Comparison of ENCODE assay signal across 15 cellular contexts in the genomic region with DNA sequence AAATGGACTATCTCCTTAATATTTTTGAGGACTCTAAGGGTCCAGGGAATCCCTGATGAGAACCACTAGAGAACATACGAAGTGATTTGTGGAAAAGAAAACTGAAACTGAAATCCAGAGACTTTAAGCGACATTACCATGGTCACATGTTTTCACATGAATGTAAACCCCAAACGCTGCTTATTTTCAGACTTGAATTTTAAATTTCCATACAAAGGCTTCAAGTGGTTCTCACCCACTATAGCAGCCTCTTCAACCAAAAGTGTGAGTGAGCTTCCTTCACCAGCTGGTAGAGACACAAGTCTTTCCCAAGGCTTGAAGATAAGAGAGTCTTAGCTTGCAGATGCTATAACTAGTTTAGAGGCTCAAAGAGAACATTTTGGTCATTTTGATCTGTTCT.
DNase-seq lines count a peak whose midpoint lies in the region; ATAC-seq, FAIRE-seq and TF ChIP-seq lines count a peak whose summit lies in the region.
"Had no signal": no experiment of that assay in that cellular context is flagged by ENCODE, and none has a peak within 500 bp of the region (broad histone marks: within the 10 kb centered on the region; RNA-seq: fewer than 3 reads in every experiment).

No MANE protein-coding gene starts in this region.

- peak overlapping the region; percentile 14 for H3K27ac Mint-ChIP-seq in activated naive CD8-positive, alpha-beta T cell
- no peak overlapping the region for H3K27ac Mint-ChIP-seq in activated naive CD8-positive, alpha-beta T cell treated with anti-CD3 and anti-CD28 coated beads for 36 hours
- no peak overlapping the region for H3K27ac Mint-ChIP-seq in stimulated activated naive CD8-positive, alpha-beta T cell treated with anti-CD3 and anti-CD28 coated beads, Interleukin-15, amount 100 ng/mL, for 72 hours
- H3K27ac Mint-ChIP-seq: progenitor cell of endocrine pancreas had no signal

- H2BK12ac ChIP-seq in neuronal stem cell (ENCODE audit: low read length), result no peak overlapping the region

- H3K4me1 ChIP-seq in GM12878 (ENCODE audit: control insufficient read depth, insufficient read depth, low read length) (no peaks in the 10 kb centered on the region), tibial artery (peaks cover 0 to 32% (median 11%) of the 10 kb centered on the region in 4 donors), neuronal stem cell (ENCODE audit: control insufficient read depth in 2 of 2, insufficient read depth in 1 of 2, low read depth in 1 of 2, low read length in 2 of 2) (peaks cover 18 to 23% of the 10 kb centered on the region in 2 donors)

- CTCF ChIA-PET in GM12878 (lab: Yijun Ruan, JAX), result no interaction called here

- H4K8ac ChIP-seq in neuronal stem cell (ENCODE audit: low read depth, low read length), result no peak overlapping the region

- no peak overlapping the region for H4K91ac ChIP-seq in neuronal stem cell (ENCODE audit: low read depth, low read length, poor library complexity)

- no peaks in the 10 kb centered on the region for H3K27me3 Mint-ChIP-seq in activated naive CD8-positive, alpha-beta T cell
- no peaks in the 10 kb centered on the region for H3K27me3 Mint-ChIP-seq in activated naive CD8-positive, alpha-beta T cell treated with anti-CD3 and anti-CD28 coated beads for 36 hours
- H3K27me3 Mint-ChIP-seq in stimulated activated naive CD8-positive, alpha-beta T cell treated with anti-CD3 and anti-CD28 coated beads, Interleukin-15, amount 100 ng/mL, for 72 hours, result no peaks in the 10 kb centered on the region
- H3K27me3 Mint-ChIP-seq: progenitor cell of endocrine pancreas had no signal

- no peaks in the 10 kb centered on the region for H4K20me1 ChIP-seq in GM12878 (ENCODE audit: control insufficient read depth, insufficient read depth)

- no peak overlapping the region for H2AK5ac ChIP-seq in neuronal stem cell (ENCODE audit: low read depth, low read length)

- H3K27ac ChIP-seq in GM12878 (ENCODE audit: control insufficient read depth, insufficient read depth), result no peak overlapping the region
- no peak overlapping the region for H3K27ac ChIP-seq in tibial artery
- H3K27ac ChIP-seq in neuronal stem cell (replicated peaks; ENCODE audit: low read length), result no peak overlapping the region
- H3K27ac ChIP-seq: SJSA1 had no signal

- BruUV-seq in GM12878 (replicated peaks; lab: Mats Ljungman, UMichigan), result no TSS peak

- no peak for TF ChIP-seq CTCF in GM12878 (IDR thresholded peaks at IDR 0.05 in 2 of 3, conservative IDR thresholded peaks at IDR 0.05 in 1 of 3; ENCODE audit: control insufficient read depth in 2 of 3, extremely low read depth in 1 of 3, insufficient read depth in 1 of 3, low read depth in 3 of 3, low read length in 3 of 3)
- TF ChIP-seq CTCF in tibial artery (IDR thresholded peaks at IDR 0.05), result no peak

- no peak for TF ChIP-seq RAD21 in GM12878 (IDR thresholded peaks at IDR 0.05; ENCODE audit: insufficient read depth, low read depth, low read length)

- H3K27me3 ChIP-seq in GM12878 (replicated peaks in 1 of 2; ENCODE audit: control insufficient read depth in 2 of 2, insufficient read depth in 2 of 2, low read length in 1 of 2), result peaks cover 1% of the 10 kb centered on the region in 2 experiments; a peak in 1 of 4 replicates
- no peaks in the 10 kb centered on the region for H3K27me3 ChIP-seq in tibial artery
- H3K27me3 ChIP-seq in neuronal stem cell (ENCODE audit: control insufficient read depth in 3 of 3, insufficient read depth in 3 of 3, low read depth in 1 of 3, low read length in 3 of 3), result no peaks in the 10 kb centered on the region
- H3K27me3 ChIP-seq: SJSA1 had no signal

- in situ Hi-C loops in GM12878 (cut with MboI), result no loop called here

- H3K79me2 ChIP-seq in GM12878 (ENCODE audit: control insufficient read depth, insufficient read depth, low read length), result no peaks in the 10 kb centered on the region

- H3K36me3 Mint-ChIP-seq in activated naive CD8-positive, alpha-beta T cell, result peaks cover under 1% of the 10 kb centered on the region
- H3K36me3 Mint-ChIP-seq in activated naive CD8-positive, alpha-beta T cell treated with anti-CD3 and anti-CD28 coated beads for 36 hours, result no peaks in the 10 kb centered on the region

- H3K4me3 ChIP-seq in GM12878, result no peak overlapping the region
- no peak overlapping the region for H3K4me3 ChIP-seq in tibial artery
- H3K4me3 ChIP-seq in neuronal stem cell (ENCODE audit: low read length in 2 of 2), result no peak overlapping the region
- H3K4me3 ChIP-seq: SJSA1 had no signal

- ATAC-seq in HG02852 (IDR thresholded peaks at IDR 0.05; ENCODE audit: unreplicated experiment), result peak; percentile 60
- ATAC-seq in GM12878, result no peak; the same call in 2 of the 3 replicates
- peak; percentile 66 for ATAC-seq in stimulated activated naive CD8-positive, alpha-beta T cell treated with anti-CD3 and anti-CD28 coated beads, Interleukin-15, amount 100 ng/mL, for 72 hours
- no peak for ATAC-seq in HG03196 (IDR thresholded peaks at IDR 0.05; ENCODE audit: unreplicated experiment)

- no peak for DNase-seq in activated naive CD8-positive, alpha-beta T cell treated with anti-CD3 and anti-CD28 coated beads for 36 hours
- peak; percentile 7 for DNase-seq in GM12878 (ENCODE audit: low read depth, low spot score)
- no peak for DNase-seq in stimulated activated naive CD8-positive, alpha-beta T cell treated with anti-CD3 and anti-CD28 coated beads, Interleukin-15, amount 100 ng/mL, for 72 hours
- DNase-seq in tibial artery, result no peak
- no peak for DNase-seq in neuronal stem cell (ENCODE audit: low spot score)
- DNase-seq: dermis blood vessel endothelial cell; Kasumi-1; midbrain; NCI-H2029 treated with DMSO at 0.1 percent for 48 hours; NK-92 treated with Interleukin-12 subunit alpha and Interleukin-12 subunit beta, amount 100 ng/mL, for 24 hours had no signal

- TF ChIP-seq EP300 in GM12878 (IDR thresholded peaks at IDR 0.05; ENCODE audit: borderline replicate concordance in 1 of 2, control insufficient read depth in 1 of 2, low read depth in 2 of 2, low read length in 2 of 2), result no peak

- H3K9me3 ChIP-seq in GM12878 (replicated peaks; ENCODE audit: control insufficient read depth, insufficient read depth, low read length) (no peaks in the 10 kb centered on the region; the same call in 2 of the 3 replicates), tibial artery (no peaks in the 10 kb centered on the region), neuronal stem cell (replicated peaks in 1 of 2; ENCODE audit: control insufficient read depth in 2 of 2, insufficient read depth in 1 of 2, low read depth in 1 of 2, low read length in 2 of 2) (peaks cover 0 to 3% of the 10 kb centered on the region in 2 donors)
- H3K9me3 ChIP-seq: SJSA1 had no signal

- no peak overlapping the region for H2BK120ac ChIP-seq in neuronal stem cell (ENCODE audit: low read depth, low read length)

- H3K4me3 Mint-ChIP-seq in activated naive CD8-positive, alpha-beta T cell, result peak overlapping the region; percentile 45
- H3K4me3 Mint-ChIP-seq in activated naive CD8-positive, alpha-beta T cell treated with anti-CD3 and anti-CD28 coated beads for 36 hours, result no peak overlapping the region
- peak overlapping the region; percentile 16 to 28 for H3K4me3 Mint-ChIP-seq in stimulated activated naive CD8-positive, alpha-beta T cell treated with anti-CD3 and anti-CD28 coated beads, Interleukin-15, amount 100 ng/mL, for 72 hours

- SMC1A ChIA-PET in GM12878 (lab: Charles Lee; ENCODE audit: uncharacterized antibody, unreplicated experiment), result no interaction called here

- RAD21 ChIA-PET in GM12878 (lab: Charles Lee; ENCODE audit: unreplicated experiment), result no interaction called here

- intact Hi-C loops in GM12878 (cut with micrococcal nuclease; ENCODE audit: unreplicated experiment), result no loop called here
- intact Hi-C loops in tibial artery (cut with DNase I; ENCODE audit: low total_unique reads), result no loop called here

- no peaks in the 10 kb centered on the region for H3K9me3 Mint-ChIP-seq in activated naive CD8-positive, alpha-beta T cell (ENCODE audit: low read depth)
- H3K9me3 Mint-ChIP-seq in activated naive CD8-positive, alpha-beta T cell treated with anti-CD3 and anti-CD28 coated beads for 36 hours, result no peaks in the 10 kb centered on the region
- H3K9me3 Mint-ChIP-seq in stimulated activated naive CD8-positive, alpha-beta T cell treated with anti-CD3 and anti-CD28 coated beads, Interleukin-15, amount 100 ng/mL, for 72 hours, result no peaks in the 10 kb centered on the region

- H3K14ac ChIP-seq in neuronal stem cell (ENCODE audit: low read length), result no peak overlapping the region

- no peak overlapping the region for H2BK5ac ChIP-seq in neuronal stem cell (ENCODE audit: low read length)

- no peak for FAIRE-seq in GM12878 (lab: Jason Lieb, UNC)

- H3K9ac ChIP-seq in GM12878 (ENCODE audit: control insufficient read depth, insufficient read depth, low read length), result no peak overlapping the region
- no peak overlapping the region for H3K9ac ChIP-seq in neuronal stem cell (ENCODE audit: low read depth, low read length, poor library complexity)

- whole genome bisulfite sequencing in GM12878 (ENCODE audit: insufficient coverage, insufficient replicate concordance, low lambda C conversion rate, missing lambda C conversion rate), result 0% methylated on average over 3 of the region's 3 CpGs
- no CpG with 5 or more reads among the region's 3 CpGs for WGBS in neuronal stem cell (ENCODE audit: extremely low coverage in 2 of 2, insufficient read length in 2 of 2, insufficient replicate concordance in 1 of 2), 2 donors

- H2BK15ac ChIP-seq in neuronal stem cell (ENCODE audit: low read length), result no peak overlapping the region

- no peaks in the 10 kb centered on the region for H3K79me1 ChIP-seq in neuronal stem cell (ENCODE audit: low read depth, low read length)

- no peaks in the 10 kb centered on the region for H3K36me3 ChIP-seq in GM12878 (ENCODE audit: control insufficient read depth in 2 of 2, insufficient read depth in 2 of 2, low read length in 1 of 2)
- no peaks in the 10 kb centered on the region for H3K36me3 ChIP-seq in tibial artery
- no peaks in the 10 kb centered on the region for H3K36me3 ChIP-seq in neuronal stem cell (replicated peaks in 1 of 2; ENCODE audit: control insufficient read depth in 2 of 2, insufficient read depth in 2 of 2, low read length in 2 of 2)
- H3K36me3 ChIP-seq: SJSA1 had no signal

- H3K4me1 Mint-ChIP-seq in activated naive CD8-positive, alpha-beta T cell (ENCODE audit: low read depth), result peaks cover 10% of the 10 kb centered on the region
- peaks cover 3% of the 10 kb centered on the region for H3K4me1 Mint-ChIP-seq in activated naive CD8-positive, alpha-beta T cell treated with anti-CD3 and anti-CD28 coated beads for 36 hours
- peaks cover 23% of the 10 kb centered on the region for H3K4me1 Mint-ChIP-seq in stimulated activated naive CD8-positive, alpha-beta T cell treated with anti-CD3 and anti-CD28 coated beads, Interleukin-15, amount 100 ng/mL, for 72 hours

- no peak overlapping the region for H3K4ac ChIP-seq in neuronal stem cell (ENCODE audit: low read length)

- TF ChIP-seq POLR2A in GM12878 (IDR thresholded peaks at IDR 0.05; ENCODE audit: low read depth, low read length), result no peak

- POLR2A ChIA-PET in GM12878 (lab: Charles Lee), result no interaction called here

- no peak overlapping the region for H3K18ac ChIP-seq in neuronal stem cell (ENCODE audit: low read length)

- H3K4me2 ChIP-seq in GM12878 (ENCODE audit: control insufficient read depth, insufficient read depth) (peak overlapping the region; percentile 3; the same call in 1 of the 2 replicates), neuronal stem cell (ENCODE audit: insufficient read depth, low read length, poor library complexity, severe bottlenecking) (no peak overlapping the region)

- H3K23ac ChIP-seq in neuronal stem cell (ENCODE audit: low read depth, low read length, poor library complexity), result no peak overlapping the region

- H2AFZ ChIP-seq in GM12878 (ENCODE audit: control insufficient read depth, low read depth, low read length) (peak overlapping the region; percentile 17; the same call in 1 of the 2 replicates), neuronal stem cell (ENCODE audit: low read length) (no peak overlapping the region)

Comparison
In these comparisons a context has a peak if more than half of its experiments do, and no peak if none do; other contexts are left out.
1. ATAC-seq: peak in HG02852 (single experiment) and stimulated activated naive CD8-positive, alpha-beta T cell treated with anti-CD3 and anti-CD28 coated beads, Interleukin-15, amount 100 ng/mL, for 72 hours (single experiment); none in GM12878 (single experiment) and HG03196 (single experiment).